19 cellular contexts compared by ENCODE assay signal in genomic region chr2:240328526-240328925, GRCh38.
A peak's percentile ranks its signal among the peaks of the same experiment; 100 is the strongest.
DNase-seq lines count a peak whose midpoint lies in the region; ATAC-seq, FAIRE-seq and TF ChIP-seq lines count a peak whose summit lies in the region.
"Had no signal": no experiment of that assay in that cellular context is flagged by ENCODE, and none has a peak within 500 bp of the region (broad histone marks: within the 10 kb centered on the region; RNA-seq: fewer than 3 reads in every experiment).

No MANE protein-coding gene starts in this region.

- H3K27me3 Mint-ChIP-seq in stimulated activated naive CD8-positive, alpha-beta T cell treated with anti-CD3 and anti-CD28 coated beads, Interleukin-15, amount 100 ng/mL, for 72 hours, result peaks cover 12% of the 10 kb centered on the region

- H3K36me3 ChIP-seq in osteoblast (ENCODE audit: insufficient read depth, low read length) (no peaks in the 10 kb centered on the region), small intestine (ENCODE audit: control insufficient read depth in 2 of 2, insufficient read depth in 2 of 2, low read length in 2 of 2) (no peaks in the 10 kb centered on the region), mucosa of descending colon (ENCODE audit: low read depth) (no peaks in the 10 kb centered on the region)
- H3K36me3 ChIP-seq: HAP-1 had no signal

- no peak overlapping the region for H3K4me2 ChIP-seq in osteoblast (ENCODE audit: insufficient read depth, low read length)

- no peak overlapping the region for H3K4me3 Mint-ChIP-seq in stimulated activated naive CD8-positive, alpha-beta T cell treated with anti-CD3 and anti-CD28 coated beads, Interleukin-15, amount 100 ng/mL, for 72 hours
- H3K4me3 Mint-ChIP-seq: CD4-positive, alpha-beta memory T cell; HFFc6 had no signal

- ATAC-seq in stimulated activated naive CD8-positive, alpha-beta T cell treated with anti-CD3 and anti-CD28 coated beads, Interleukin-15, amount 100 ng/mL, for 72 hours, result no peak
- ATAC-seq in stimulated activated naive CD8-positive, alpha-beta T cell treated with anti-CD3 and anti-CD28 coated beads, Interleukin-15, Interleukin-2, amounts not matched to agents 100 U/mL and 50 U/mL, for 24 hours, result no peak
- ATAC-seq in mucosa of descending colon, result no peak
- ATAC-seq: GM12878 had no signal

- no peak for DNase-seq in stimulated activated naive CD8-positive, alpha-beta T cell treated with anti-CD3 and anti-CD28 coated beads, Interleukin-15, amount 100 ng/mL, for 72 hours
- DNase-seq in stimulated activated naive CD8-positive, alpha-beta T cell treated with anti-CD3 and anti-CD28 coated beads, Interleukin-15, Interleukin-2, amounts not matched to agents 100 U/mL and 50 U/mL, for 24 hours, result no peak
- DNase-seq in islet precursor cell (peak; percentile 42), osteoblast (ENCODE audit: insufficient read length, low spot score, missing footprints) (peak; percentile 5), small intestine (no peak), mucosa of descending colon (no peak)
- no peak for DNase-seq in stimulated activated CD4-positive, alpha-beta T cell treated with anti-CD3 and anti-CD28 coated beads, Interleukin-1b, Interleukin-23, amount 100 ng/mL, for 48 hours
- DNase-seq: C1 segment of cervical spinal cord; CD4-positive, alpha-beta memory T cell; COR-L47; DMS153; DND-41; GOT3; HFFc6 had no signal

- H3K9me3 Mint-ChIP-seq in stimulated activated naive CD8-positive, alpha-beta T cell treated with anti-CD3 and anti-CD28 coated beads, Interleukin-15, amount 100 ng/mL, for 72 hours, result peaks cover 18 to 28% of the 10 kb centered on the region in 2 donors

- H3K9me3 ChIP-seq in osteoblast (ENCODE audit: low read depth, low read length) (no peaks in the 10 kb centered on the region), small intestine (ENCODE audit: control insufficient read depth, low read depth) (no peaks in the 10 kb centered on the region), mucosa of descending colon (peaks cover 13% of the 10 kb centered on the region)
- H3K9me3 ChIP-seq: HAP-1 had no signal

- peak overlapping the region; percentile 7 to 15 for H3K27ac Mint-ChIP-seq in stimulated activated naive CD8-positive, alpha-beta T cell treated with anti-CD3 and anti-CD28 coated beads, Interleukin-15, amount 100 ng/mL, for 72 hours
- H3K27ac Mint-ChIP-seq: HFFc6 had no signal

- no peaks in the 10 kb centered on the region for H3K79me2 ChIP-seq in osteoblast (ENCODE audit: insufficient read depth, low read length)

- H3K4me1 ChIP-seq in osteoblast (ENCODE audit: insufficient read depth, low read length), result peaks cover 4% of the 10 kb centered on the region
- no peaks in the 10 kb centered on the region for H3K4me1 ChIP-seq in small intestine (ENCODE audit: control insufficient read depth in 2 of 2, insufficient read depth in 1 of 2, low read depth in 1 of 2, low read length in 1 of 2)
- no peaks in the 10 kb centered on the region for H3K4me1 ChIP-seq in mucosa of descending colon (ENCODE audit: low read depth)
- H3K4me1 ChIP-seq: HAP-1 had no signal

- no peak for FAIRE-seq in small intestine (lab: Jason Lieb, UNC)
- FAIRE-seq: G401.6, GM12878, GM19239, H54 had no signal

- H3K4me3 ChIP-seq in osteoblast (ENCODE audit: insufficient read depth, low read length), result no peak overlapping the region
- no peak overlapping the region for H3K4me3 ChIP-seq in small intestine (ENCODE audit: low read depth in 1 of 2, low read length in 2 of 2)
- H3K4me3 ChIP-seq in mucosa of descending colon, result no peak overlapping the region
- H3K4me3 ChIP-seq: GM12878, HAP-1 had no signal

- H3K27me3 ChIP-seq in osteoblast (ENCODE audit: insufficient read depth, low read length) (peaks cover 4% of the 10 kb centered on the region), small intestine (ENCODE audit: control insufficient read depth in 2 of 2, insufficient read depth in 2 of 2, low read length in 2 of 2) (no peaks in the 10 kb centered on the region)

- H3K27ac ChIP-seq in osteoblast (ENCODE audit: low read depth, low read length) (no peak overlapping the region), small intestine (ENCODE audit: low read depth in 1 of 2, low read length in 1 of 2) (no peak overlapping the region)

- no peaks in the 10 kb centered on the region for H4K20me1 ChIP-seq in osteoblast (ENCODE audit: insufficient read depth, low read length)

- H3K4me1 Mint-ChIP-seq in stimulated activated naive CD8-positive, alpha-beta T cell treated with anti-CD3 and anti-CD28 coated beads, Interleukin-15, amount 100 ng/mL, for 72 hours, result no peaks in the 10 kb centered on the region
- H3K4me1 Mint-ChIP-seq: CD4-positive, alpha-beta memory T cell had no signal

- WGBS in small intestine, 3 donors, result 79 to 85% (median 82%) methylated on average over 10 of the region's 10 CpGs

- no peak overlapping the region for H2AFZ ChIP-seq in osteoblast (ENCODE audit: low read length)

- TF ChIP-seq CTCF in osteoblast (IDR thresholded peaks at IDR 0.05; ENCODE audit: extremely low read depth, low read depth, low read length), result no peak
- TF ChIP-seq CTCF in mucosa of descending colon (IDR thresholded peaks at IDR 0.05), result no peak

- intact Hi-C loops in mucosa of descending colon (cut with DNase I, micrococcal nuclease), result no loop called here

Comparison
In these comparisons a context has a peak if more than half of its experiments do, and no peak if none do; other contexts are left out.
1. DNase-seq: peak in islet precursor cell (single experiment) and osteoblast (single experiment); none in stimulated activated naive CD8-positive, alpha-beta T cell treated with anti-CD3 and anti-CD28 coated beads, Interleukin-15, amount 100 ng/mL, for 72 hours (0 of 2), stimulated activated naive CD8-positive, alpha-beta T cell treated with anti-CD3 and anti-CD28 coated beads, Interleukin-15, Interleukin-2, amounts not matched to agents 100 U/mL and 50 U/mL, for 24 hours (single experiment), small intestine (single experiment), mucosa of descending colon (0 of 3) and stimulated activated CD4-positive, alpha-beta T cell treated with anti-CD3 and anti-CD28 coated beads, Interleukin-1b, Interleukin-23, amount 100 ng/mL, for 48 hours (single experiment).